Comparison of ENCODE assay signal across 1 cellular context in the genomic region with DNA sequence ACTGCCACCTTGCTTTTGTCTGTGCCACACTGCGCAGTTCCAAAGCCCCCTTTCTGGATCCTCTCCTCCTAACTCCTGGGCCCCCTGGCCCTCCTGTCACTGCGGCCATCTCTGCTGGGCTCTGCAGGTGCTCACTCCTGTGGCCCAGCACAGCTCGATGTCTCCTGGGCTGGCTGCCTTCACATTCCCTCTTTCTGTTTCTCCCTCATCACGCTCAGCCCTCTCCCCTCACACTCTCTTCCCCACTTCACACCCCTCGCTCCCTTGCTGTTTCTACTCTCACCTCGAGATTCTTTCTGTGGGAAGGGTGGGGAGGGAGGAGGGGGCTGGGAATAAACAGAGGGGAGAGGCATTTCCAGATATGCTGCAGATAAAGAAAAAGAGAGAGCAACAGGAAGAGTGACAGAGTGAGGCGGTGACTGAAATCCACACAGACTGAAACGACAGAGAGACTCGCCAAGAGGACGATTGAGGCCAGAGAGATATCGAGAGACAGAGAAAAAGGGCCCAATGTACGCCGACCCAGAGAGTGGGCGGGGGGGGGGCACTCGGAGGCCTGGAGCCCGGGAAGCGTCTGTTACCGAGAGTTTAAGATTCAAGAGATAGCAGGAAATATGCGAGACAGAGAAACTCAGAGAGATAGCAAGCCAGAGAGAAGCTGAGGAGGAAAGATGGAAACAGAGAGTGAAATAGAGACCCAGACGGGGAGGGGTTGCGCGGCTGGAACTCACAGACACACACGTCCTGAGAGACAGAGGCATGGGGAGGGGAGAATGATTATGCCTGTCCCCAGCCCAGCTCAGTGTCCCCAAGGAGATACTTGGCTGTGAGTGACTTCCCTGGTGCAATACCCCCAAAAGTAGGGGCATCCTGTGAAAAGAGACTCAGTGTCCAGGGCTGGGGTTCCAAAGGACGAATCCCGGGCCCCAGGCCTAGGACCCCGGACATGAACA.
TF ChIP-seq lines count a peak whose summit lies in the region.

No MANE protein-coding gene starts in this region.

TF ChIP-seq in GM23338, 12 proteins besides CTCF, POLR2A, EP300 and RAD21 (continued from another document):
- TF ChIP-seq, protein P1, sequence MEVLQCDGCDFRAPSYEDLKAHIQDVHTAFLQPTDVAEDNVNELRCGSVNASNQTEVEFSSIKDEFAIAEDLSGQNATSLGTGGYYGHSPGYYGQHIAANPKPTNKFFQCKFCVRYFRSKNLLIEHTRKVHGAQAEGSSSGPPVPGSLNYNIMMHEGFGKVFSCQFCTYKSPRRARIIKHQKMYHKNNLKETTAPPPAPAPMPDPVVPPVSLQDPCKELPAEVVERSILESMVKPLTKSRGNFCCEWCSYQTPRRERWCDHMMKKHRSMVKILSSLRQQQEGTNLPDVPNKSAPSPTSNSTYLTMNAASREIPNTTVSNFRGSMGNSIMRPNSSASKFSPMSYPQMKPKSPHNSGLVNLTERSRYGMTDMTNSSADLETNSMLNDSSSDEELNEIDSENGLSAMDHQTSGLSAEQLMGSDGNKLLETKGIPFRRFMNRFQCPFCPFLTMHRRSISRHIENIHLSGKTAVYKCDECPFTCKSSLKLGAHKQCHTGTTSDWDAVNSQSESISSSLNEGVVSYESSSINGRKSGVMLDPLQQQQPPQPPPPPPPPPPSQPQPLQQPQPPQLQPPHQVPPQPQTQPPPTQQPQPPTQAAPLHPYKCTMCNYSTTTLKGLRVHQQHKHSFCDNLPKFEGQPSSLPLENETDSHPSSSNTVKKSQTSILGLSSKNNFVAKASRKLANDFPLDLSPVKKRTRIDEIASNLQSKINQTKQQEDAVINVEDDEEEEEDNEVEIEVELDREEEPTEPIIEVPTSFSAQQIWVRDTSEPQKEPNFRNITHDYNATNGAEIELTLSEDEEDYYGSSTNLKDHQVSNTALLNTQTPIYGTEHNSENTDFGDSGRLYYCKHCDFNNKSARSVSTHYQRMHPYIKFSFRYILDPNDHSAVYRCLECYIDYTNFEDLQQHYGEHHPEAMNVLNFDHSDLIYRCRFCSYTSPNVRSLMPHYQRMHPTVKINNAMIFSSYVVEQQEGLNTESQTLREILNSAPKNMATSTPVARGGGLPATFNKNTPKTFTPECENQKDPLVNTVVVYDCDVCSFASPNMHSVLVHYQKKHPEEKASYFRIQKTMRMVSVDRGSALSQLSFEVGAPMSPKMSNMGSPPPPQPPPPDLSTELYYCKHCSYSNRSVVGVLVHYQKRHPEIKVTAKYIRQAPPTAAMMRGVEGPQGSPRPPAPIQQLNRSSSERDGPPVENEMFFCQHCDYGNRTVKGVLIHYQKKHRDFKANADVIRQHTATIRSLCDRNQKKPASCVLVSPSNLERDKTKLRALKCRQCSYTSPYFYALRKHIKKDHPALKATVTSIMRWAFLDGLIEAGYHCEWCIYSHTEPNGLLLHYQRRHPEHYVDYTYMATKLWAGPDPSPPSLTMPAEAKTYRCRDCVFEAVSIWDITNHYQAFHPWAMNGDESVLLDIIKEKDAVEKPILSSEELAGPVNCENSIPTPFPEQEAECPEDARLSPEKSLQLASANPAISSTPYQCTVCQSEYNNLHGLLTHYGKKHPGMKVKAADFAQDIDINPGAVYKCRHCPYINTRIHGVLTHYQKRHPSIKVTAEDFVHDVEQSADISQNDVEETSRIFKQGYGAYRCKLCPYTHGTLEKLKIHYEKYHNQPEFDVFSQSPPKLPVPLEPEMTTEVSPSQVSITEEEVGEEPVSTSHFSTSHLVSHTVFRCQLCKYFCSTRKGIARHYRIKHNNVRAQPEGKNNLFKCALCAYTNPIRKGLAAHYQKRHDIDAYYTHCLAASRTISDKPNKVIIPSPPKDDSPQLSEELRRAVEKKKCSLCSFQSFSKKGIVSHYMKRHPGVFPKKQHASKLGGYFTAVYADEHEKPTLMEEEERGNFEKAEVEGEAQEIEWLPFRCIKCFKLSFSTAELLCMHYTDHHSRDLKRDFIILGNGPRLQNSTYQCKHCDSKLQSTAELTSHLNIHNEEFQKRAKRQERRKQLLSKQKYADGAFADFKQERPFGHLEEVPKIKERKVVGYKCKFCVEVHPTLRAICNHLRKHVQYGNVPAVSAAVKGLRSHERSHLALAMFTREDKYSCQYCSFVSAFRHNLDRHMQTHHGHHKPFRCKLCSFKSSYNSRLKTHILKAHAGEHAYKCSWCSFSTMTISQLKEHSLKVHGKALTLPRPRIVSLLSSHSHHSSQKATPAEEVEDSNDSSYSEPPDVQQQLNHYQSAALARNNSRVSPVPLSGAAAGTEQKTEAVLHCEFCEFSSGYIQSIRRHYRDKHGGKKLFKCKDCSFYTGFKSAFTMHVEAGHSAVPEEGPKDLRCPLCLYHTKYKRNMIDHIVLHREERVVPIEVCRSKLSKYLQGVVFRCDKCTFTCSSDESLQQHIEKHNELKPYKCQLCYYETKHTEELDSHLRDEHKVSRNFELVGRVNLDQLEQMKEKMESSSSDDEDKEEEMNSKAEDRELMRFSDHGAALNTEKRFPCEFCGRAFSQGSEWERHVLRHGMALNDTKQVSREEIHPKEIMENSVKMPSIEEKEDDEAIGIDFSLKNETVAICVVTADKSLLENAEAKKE (CRISPR knock-in tag; IDR thresholded peaks at IDR 0.05): no peak
- TF ChIP-seq STAT1 (IDR thresholded peaks at IDR 0.05; ENCODE audit: unreplicated experiment) (no peak), POLR2AphosphoS5 (IDR thresholded peaks at IDR 0.05; ENCODE audit: low read depth) (no peak)
